In genomic region chr5:127305486-127305885, GRCh38 we compare ENCODE assay signal across 9 cellular contexts. TPM values are rescaled to one million over a fixed set of nuclear protein-coding genes. Genes with fewer than 3 reads are reported as not detected.
"Had no signal": no experiment of that assay in that cellular context is flagged by ENCODE, and none has a peak within 500 bp of the region (broad histone marks: within the 10 kb centered on the region; RNA-seq: fewer than 3 reads in every experiment).

No MANE protein-coding gene starts in this region.

- H3K4me3 ChIP-seq: breast epithelium, ovary, thoracic aorta had no signal

- H3K36me3 ChIP-seq: breast epithelium, ovary, thoracic aorta had no signal

- ATAC-seq: sciatic nerve had no signal

- DNase-seq: activated CD4-positive, alpha-beta T cell treated with anti-CD3 and anti-CD28 coated beads, Interleukin-2, amount 50 U/mL, for 1 hour; activated CD8-positive, alpha-beta memory T cell treated with anti-CD3 and anti-CD28 coated beads for 24 hours; activated naive CD8-positive, alpha-beta T cell treated with anti-CD3 and anti-CD28 coated beads for 36 hours; ovary had no signal

- H3K36me3 Mint-ChIP-seq: activated naive CD8-positive, alpha-beta T cell treated with anti-CD3 and anti-CD28 coated beads for 36 hours had no signal

- H3K27ac Mint-ChIP-seq: activated naive CD8-positive, alpha-beta T cell treated with anti-CD3 and anti-CD28 coated beads for 36 hours; activated T-helper 1 cell treated with anti-CD3 and anti-CD28 coated beads, Interleukin-12 subunit alpha, Interleukin-12 subunit beta, Interleukin-2, Interleukin-4 antibody, amounts not matched to agents 30 ng/mL and 10 ng/mL and 1 ng/mL, durations not matched to agents 14 hours and 24 hours and 36 hours; stimulated activated naive CD8-positive, alpha-beta T cell treated with anti-CD3 and anti-CD28 coated beads, Interleukin-15, Interleukin-2, amounts not matched to agents 100 ng/mL and 50 ng/mL, for 24 hours had no signal

- H3K27me3 ChIP-seq: breast epithelium, ovary had no signal

- H3K4me1 ChIP-seq: breast epithelium had no signal

- H3K4me1 Mint-ChIP-seq: activated naive CD8-positive, alpha-beta T cell treated with anti-CD3 and anti-CD28 coated beads for 36 hours had no signal

- H3K4me3 Mint-ChIP-seq: activated naive CD8-positive, alpha-beta T cell treated with anti-CD3 and anti-CD28 coated beads for 36 hours; activated T-helper 1 cell treated with anti-CD3 and anti-CD28 coated beads, Interleukin-12 subunit alpha, Interleukin-12 subunit beta, Interleukin-2, Interleukin-4 antibody, amounts not matched to agents 30 ng/mL and 10 ng/mL and 1 ng/mL, durations not matched to agents 14 hours and 24 hours and 36 hours; stimulated activated naive CD8-positive, alpha-beta T cell treated with anti-CD3 and anti-CD28 coated beads, Interleukin-15, Interleukin-2, amounts not matched to agents 100 ng/mL and 50 ng/mL, for 24 hours had no signal

- H3K27ac ChIP-seq: breast epithelium, ovary, thoracic aorta had no signal

- H3K9me3 Mint-ChIP-seq: activated naive CD8-positive, alpha-beta T cell treated with anti-CD3 and anti-CD28 coated beads for 36 hours; activated T-helper 1 cell treated with anti-CD3 and anti-CD28 coated beads, Interleukin-12 subunit alpha, Interleukin-12 subunit beta, Interleukin-2, Interleukin-4 antibody, amounts not matched to agents 30 ng/mL and 10 ng/mL and 1 ng/mL, durations not matched to agents 14 hours and 24 hours and 36 hours; stimulated activated naive CD8-positive, alpha-beta T cell treated with anti-CD3 and anti-CD28 coated beads, Interleukin-15, Interleukin-2, amounts not matched to agents 100 ng/mL and 50 ng/mL, for 24 hours had no signal

RNA-seq across cellular contexts. Expression of gene MEGF10, which starts 14.9 kb away (rescaled TPM):
- total RNA-seq: activated naive CD8-positive, alpha-beta T cell treated with anti-CD3 and anti-CD28 coated beads for 36 hours; activated T-helper 1 cell treated with anti-CD3 and anti-CD28 coated beads, Interleukin-12 subunit alpha, Interleukin-12 subunit beta, Interleukin-2, Interleukin-4 antibody, amounts not matched to agents 30 ng/mL and 10 ng/mL and 1 ng/mL, durations not matched to agents 14 hours and 24 hours and 36 hours had no signal
